16 cellular contexts compared by ENCODE assay signal in the genomic region with DNA sequence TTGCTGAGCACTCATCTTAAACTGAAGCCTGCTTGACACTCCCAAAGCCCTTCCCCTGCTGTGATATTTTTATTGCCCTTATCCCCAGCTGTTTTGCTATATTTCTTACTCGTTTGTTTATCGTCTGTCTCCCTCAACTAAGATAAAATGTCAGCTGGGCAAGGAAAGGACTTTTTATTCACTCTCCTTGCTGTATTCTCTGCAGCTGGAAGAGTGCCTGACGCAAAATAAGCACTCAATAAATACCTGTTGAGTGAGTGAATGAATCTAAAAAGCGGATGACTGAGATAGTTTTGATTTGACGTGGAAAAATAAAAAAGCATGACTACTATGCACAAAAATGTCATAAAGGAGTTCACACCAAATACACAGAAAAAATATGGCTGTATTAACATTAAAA.
DNase-seq lines count a peak whose midpoint lies in the region; ATAC-seq and TF ChIP-seq lines count a peak whose summit lies in the region.
"Had no signal": no experiment of that assay in that cellular context is flagged by ENCODE, and none has a peak within 500 bp of the region (broad histone marks: within the 10 kb centered on the region; RNA-seq: fewer than 3 reads in every experiment).

No MANE protein-coding gene starts in this region.

- no peak for TF ChIP-seq POLR2A in HCT116 (IDR thresholded peaks at IDR 0.05; ENCODE audit: borderline replicate concordance, extremely low read depth, insufficient read depth, insufficient read length)

- H3K4me3 ChIP-seq in HCT116 (replicated peaks in 1 of 2; ENCODE audit: low read depth in 1 of 2, low read length in 2 of 2) (no peak overlapping the region), WI38 (ENCODE audit: low read depth, low read length) (0 out of 2 replicates have a peak overlapping the region, but pooled peaks have one; percentile 12), fibroblast of the aortic adventitia (ENCODE audit: low read depth, low read length) (no peak overlapping the region)
- H3K4me3 ChIP-seq: A549, colonic mucosa, SJCRH30, thyroid gland had no signal

- no peak overlapping the region for H3K9ac ChIP-seq in HCT116 (ENCODE audit: low read length)
- H3K9ac ChIP-seq: parathyroid adenoma had no signal

- H3K27ac ChIP-seq in HCT116 (ENCODE audit: low read depth, low read length), result no peak overlapping the region
- H3K27ac ChIP-seq: A549, colonic mucosa, parathyroid adenoma, SJCRH30, thyroid gland had no signal

- RAD21 ChIA-PET in HCT116 (lab: Charles Lee; ENCODE audit: low non-redundant PET in 1 of 2, low total read pairs in 2 of 2, uncharacterized antibody in 2 of 2, unreplicated experiment in 2 of 2), result no interaction called here

- H3K79me2 ChIP-seq in HCT116 (ENCODE audit: insufficient read depth, low read length), result no peaks in the 10 kb centered on the region
- H3K79me2 ChIP-seq: parathyroid adenoma had no signal

- ATAC-seq in HCT116, result no peak
- ATAC-seq in GM18909 (IDR thresholded peaks at IDR 0.05; ENCODE audit: poor library complexity, unreplicated experiment), result no peak
- no peak for ATAC-seq in HG03045 (IDR thresholded peaks at IDR 0.05; ENCODE audit: unreplicated experiment)
- ATAC-seq: A549 had no signal

- CTCF ChIA-PET in HCT116 (lab: Charles Lee), result no interaction called here

- H3K4me1 ChIP-seq in HCT116 (ENCODE audit: control insufficient read depth in 1 of 2, insufficient read depth in 2 of 2, low read length in 2 of 2), result peaks cover 0 to 33% of the 10 kb centered on the region in 2 experiments; a peak in 2 of 4 replicates
- H3K4me1 ChIP-seq: A549, SJCRH30, thyroid gland had no signal

- H3K4me2 ChIP-seq in HCT116 (ENCODE audit: low read length), result peak overlapping the region; percentile 36
- H3K4me2 ChIP-seq: A549 had no signal

- peak overlapping the region; percentile 72 for H2AFZ ChIP-seq in HCT116 (ENCODE audit: low read depth, low read length, poor library complexity, severe bottlenecking)
- H2AFZ ChIP-seq: parathyroid adenoma had no signal

- TF ChIP-seq CTCF in HCT116 (IDR thresholded peaks at IDR 0.05 in 2 of 3, conservative IDR thresholded peaks at IDR 0.05 in 1 of 3; ENCODE audit: borderline replicate concordance in 1 of 3, insufficient read depth in 1 of 3, low read depth in 2 of 3, low read length in 2 of 3) (no peak), WI38 (IDR thresholded peaks at IDR 0.05; ENCODE audit: low read depth, low read length) (no peak), fibroblast of the aortic adventitia (IDR thresholded peaks at IDR 0.05; ENCODE audit: insufficient read depth, low read length) (no peak)

- BruUV-seq in HCT116 (replicated peaks; lab: Mats Ljungman, UMichigan), result no TSS peak

- H3K27me3 ChIP-seq in HCT116 (ENCODE audit: insufficient read depth, low read length), result no peaks in the 10 kb centered on the region
- H3K27me3 ChIP-seq: colonic mucosa, SJCRH30, thyroid gland had no signal

- no peaks in the 10 kb centered on the region for H3K36me3 ChIP-seq in HCT116 (ENCODE audit: control insufficient read depth in 1 of 2, insufficient read depth in 2 of 2, low read length in 2 of 2)
- H3K36me3 ChIP-seq: colonic mucosa, SJCRH30, thyroid gland had no signal

- POLR2A ChIA-PET in HCT116 (lab: Charles Lee), result no interaction called here

- no peak for TF ChIP-seq RAD21 in HCT116 (IDR thresholded peaks at IDR 0.05; ENCODE audit: low read depth)

- no peaks in the 10 kb centered on the region for H3K9me2 ChIP-seq in HCT116 (ENCODE audit: insufficient read depth)

- peak; percentile 85 for DNase-seq in A172 (ENCODE audit: low spot score)
- no peak for DNase-seq in HCT116 (ENCODE audit: low read depth, low spot score)
- DNase-seq in fibroblast of the aortic adventitia (ENCODE audit: low read depth), result peak; percentile 43
- no peak for DNase-seq in NCI-H345 (lab: John Stamatoyannopoulos, UW)
- DNase-seq in SHP77 treated with DMSO at 0.1 percent for 48 hours (lab: John Stamatoyannopoulos, UW), result no peak
- DNase-seq: activated naive CD4-positive, alpha-beta T cell treated with anti-CD3 and anti-CD28 coated beads, Interleukin-2, amount 50 U/mL, for 16 hours; colonic mucosa; midbrain; NK-92 treated with Interleukin-12 subunit alpha and Interleukin-12 subunit beta, amount 100 ng/mL, for 24 hours; SJCRH30; thyroid gland had no signal

- H3K9me3 ChIP-seq in HCT116 (ENCODE audit: control insufficient read depth in 1 of 2, insufficient read depth in 1 of 2, low read depth in 1 of 2, low read length in 2 of 2), result no peaks in the 10 kb centered on the region
- H3K9me3 ChIP-seq: A549, colonic mucosa, SJCRH30, thyroid gland had no signal

- H4K20me1 ChIP-seq in HCT116 (ENCODE audit: insufficient read depth), result no peaks in the 10 kb centered on the region

- intact Hi-C loops in HCT116 (cut with micrococcal nuclease), result no loop called here

TF ChIP-seq in HCT116, 20 proteins besides CTCF, POLR2A, EP300 and RAD21:
- TF ChIP-seq EZH2 (IDR thresholded peaks at IDR 0.05), result no peak
- TF ChIP-seq FOSL1 (IDR thresholded peaks at IDR 0.05; ENCODE audit: low read depth), result peak; percentile 15; the same call in 1 of the 2 replicates

Comparison
In these comparisons a context has a peak if more than half of its experiments do, and no peak if none do; other contexts are left out.
1. DNase-seq: peak in A172 (single experiment) and fibroblast of the aortic adventitia (single experiment); none in HCT116 (single experiment), NCI-H345 (single experiment) and SHP77 treated with DMSO at 0.1 percent for 48 hours (single experiment).